ENCODE assay signal across 23 cellular contexts in the genomic region with DNA sequence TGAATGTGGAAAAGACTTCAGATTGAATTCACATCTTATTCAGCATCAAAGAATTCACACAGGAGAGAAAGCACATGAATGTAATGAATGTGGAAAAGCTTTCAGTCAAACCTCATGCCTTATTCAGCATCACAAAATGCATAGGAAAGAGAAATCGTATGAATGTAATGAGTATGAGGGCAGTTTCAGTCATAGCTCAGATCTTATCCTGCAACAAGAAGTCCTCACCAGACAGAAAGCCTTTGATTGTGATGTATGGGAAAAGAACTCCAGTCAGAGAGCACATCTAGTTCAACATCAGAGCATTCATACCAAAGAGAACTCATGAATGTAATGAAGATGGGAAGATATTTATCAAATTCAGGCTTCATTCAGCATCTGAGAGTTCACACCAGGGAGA. TPM values are rescaled to one million over a fixed set of nuclear protein-coding genes. Genes with fewer than 3 reads are reported as not detected.
"Had no signal": no experiment of that assay in that cellular context is flagged by ENCODE, and none has a peak within 500 bp of the region (broad histone marks: within the 10 kb centered on the region; RNA-seq: fewer than 3 reads in every experiment).

No MANE protein-coding gene starts in this region.

- H3K27me3 Mint-ChIP-seq: naive B cell had no signal

- H3K27me3 ChIP-seq: hepatocyte, sigmoid colon, stomach, transverse colon had no signal

- H3K9me3 ChIP-seq: neutrophil, psoas muscle, sigmoid colon, stomach, thoracic aorta, transverse colon had no signal

- H3K4me3 ChIP-seq: coronary artery, hepatocyte, lung, psoas muscle, sigmoid colon, skin epidermis, stomach, thoracic aorta, transverse colon had no signal

- ATAC-seq: left colon, left ventricle myocardium superior, psoas muscle had no signal

- H3K9me3 Mint-ChIP-seq: naive B cell had no signal

- H3K4me1 ChIP-seq: sigmoid colon, stomach, transverse colon had no signal

- H3K4me3 Mint-ChIP-seq: naive B cell had no signal

- DNase-seq: effector CD4-positive, alpha-beta T cell; foreskin melanocyte; head of caudate nucleus; left colon; left ventricle myocardium superior; mesendoderm; naive B cell; psoas muscle; retina; sigmoid colon; stimulated activated CD4-positive, alpha-beta T cell treated with anti-CD3 and anti-CD28 coated beads, Interleukin-2, amount 100 ng/mL, for 24 hours; stimulated activated CD4-positive, alpha-beta T cell treated with anti-CD3 and anti-CD28 coated beads, Interleukin-4, amount 100 ng/mL, for 4 hours; stimulated activated naive CD4-positive, alpha-beta T cell; stomach; substantia nigra; transverse colon had no signal

- H3K27ac ChIP-seq: coronary artery, hepatocyte, neutrophil, psoas muscle, sigmoid colon, skin epidermis, stomach, thoracic aorta, transverse colon had no signal

RNA-seq across cellular contexts. Expression of gene TMEM225B, which starts 24.8 kb away (rescaled TPM):
- total RNA-seq: kidney epithelial cell, left ventricle myocardium superior had no signal
